ENCODE assay signal across 8 cellular contexts in the genomic region with DNA sequence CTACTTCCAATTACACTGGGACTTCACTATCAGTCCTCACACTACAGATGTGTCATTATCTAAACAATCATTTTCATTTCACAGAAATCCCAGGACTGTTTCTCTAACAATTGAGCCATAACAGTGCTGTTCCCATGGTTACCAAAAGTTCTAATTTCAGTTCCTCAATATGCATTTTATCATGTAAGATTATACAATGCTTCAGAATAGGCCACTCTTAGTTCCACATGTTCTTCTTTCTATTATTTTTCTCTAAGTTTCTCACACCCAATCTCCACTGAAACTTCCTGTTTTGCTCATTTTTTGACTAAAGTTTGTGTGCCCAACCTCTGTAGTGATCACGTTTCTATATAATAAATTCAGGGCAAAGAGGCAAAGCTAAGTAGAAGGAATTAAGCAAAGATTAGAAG.
DNase-seq lines count a peak whose midpoint lies in the region; ATAC-seq and TF ChIP-seq lines count a peak whose summit lies in the region.

No MANE protein-coding gene starts in this region.

- no peaks in the 10 kb centered on the region for H3K27me3 ChIP-seq in HL-60 (ENCODE audit: insufficient read depth, poor library complexity, severe bottlenecking)

- ATAC-seq in GM21381 (IDR thresholded peaks at IDR 0.05; ENCODE audit: unreplicated experiment): peak; percentile 90

- H3K4me3 ChIP-seq in HL-60 (replicated peaks; ENCODE audit: insufficient read depth, low read length): no peak overlapping the region

- peak overlapping the region; percentile 62 for H3K27ac ChIP-seq in HL-60 (replicated peaks)

- peak; percentile 30 for DNase-seq in DMS53 treated with DMSO at 0.1 percent for 48 hours (lab: John Stamatoyannopoulos, UW; ENCODE audit: unreplicated experiment)
- DNase-seq in HL-60 (ENCODE audit: low read depth in 1 of 2, low spot score in 1 of 2): peak in 1 of 2 experiments; percentile 53
- DNase-seq in dermis microvascular lymphatic vessel endothelial cell (ENCODE audit: low read depth in 2 of 2): peak; percentile 89 to 97
- peak; percentile 93 for DNase-seq in stromal cell of bone marrow (ENCODE audit: low read depth)
- DNase-seq in activated CD4-positive, alpha-beta T cell treated with anti-CD3 and anti-CD28 coated beads, Interleukin-2, amount 50 U/mL, for 4 hours: no peak
- no peak for DNase-seq in NCI-H345 (lab: John Stamatoyannopoulos, UW)
- no peak for DNase-seq in stimulated activated CD4-positive, alpha-beta T cell treated with anti-CD3 and anti-CD28 coated beads, Interleukin-15, amount 100 ng/mL, for 24 hours

- TF ChIP-seq CTCF in HL-60 (IDR thresholded peaks at IDR 0.05; ENCODE audit: insufficient read depth, low read length): no peak

Comparison
In these comparisons a context has a peak if more than half of its experiments do, and no peak if none do; other contexts are left out.
1. DNase-seq: peak in DMS53 treated with DMSO at 0.1 percent for 48 hours (single experiment), dermis microvascular lymphatic vessel endothelial cell (2 of 2) and stromal cell of bone marrow (single experiment); none in activated CD4-positive, alpha-beta T cell treated with anti-CD3 and anti-CD28 coated beads, Interleukin-2, amount 50 U/mL, for 4 hours (0 of 2), NCI-H345 (single experiment) and stimulated activated CD4-positive, alpha-beta T cell treated with anti-CD3 and anti-CD28 coated beads, Interleukin-15, amount 100 ng/mL, for 24 hours (single experiment).